12 cellular contexts compared by ENCODE assay signal in the genomic region with DNA sequence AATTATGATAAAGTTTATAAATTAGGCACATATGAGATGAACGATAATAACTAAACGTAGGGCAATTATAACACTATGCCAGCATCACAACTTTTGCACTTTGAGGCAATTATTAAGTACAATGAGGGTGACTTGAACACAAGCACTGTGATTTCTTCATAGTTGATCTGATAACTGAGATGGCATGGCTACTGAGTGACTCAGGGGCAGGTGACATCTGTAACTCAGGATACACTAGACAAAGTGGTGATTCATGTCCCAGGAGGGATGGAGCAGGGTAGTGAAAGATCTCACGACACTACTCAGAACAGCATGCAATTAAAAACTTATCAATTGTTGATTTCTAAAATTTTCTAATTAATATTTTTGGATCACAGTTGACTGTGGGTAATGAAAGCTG.
DNase-seq lines count a peak whose midpoint lies in the region; ATAC-seq and TF ChIP-seq lines count a peak whose summit lies in the region.
"Had no signal": no experiment of that assay in that cellular context is flagged by ENCODE, and none has a peak within 500 bp of the region (broad histone marks: within the 10 kb centered on the region; RNA-seq: fewer than 3 reads in every experiment).

No MANE protein-coding gene starts in this region.

- H2BK12ac ChIP-seq in trophoblast cell (ENCODE audit: low read length): no peak overlapping the region

- H3K9me3 ChIP-seq in trophoblast cell (ENCODE audit: insufficient read depth, low read depth, low read length): no peaks in the 10 kb centered on the region
- H3K9me3 ChIP-seq in heart right ventricle: no peaks in the 10 kb centered on the region

- peaks cover 7 to 8% of the 10 kb centered on the region in 2 experiments for H3K4me1 ChIP-seq in trophoblast cell (ENCODE audit: control insufficient read depth in 1 of 2, insufficient read depth in 2 of 2, low read length in 2 of 2)
- peaks cover 0 to 14% (median 7%) of the 10 kb centered on the region in 9 donors for H3K4me1 ChIP-seq in heart right ventricle

- H3K23ac ChIP-seq in trophoblast cell (ENCODE audit: low read length): no peak overlapping the region

- H2AFZ ChIP-seq in trophoblast cell (ENCODE audit: insufficient read depth, low read length, poor library complexity): no peak overlapping the region

- H3K27me3 ChIP-seq in trophoblast cell (ENCODE audit: insufficient read depth, low read length) (no peaks in the 10 kb centered on the region), heart right ventricle (no peaks in the 10 kb centered on the region)

- no peak overlapping the region for H2AK5ac ChIP-seq in trophoblast cell (ENCODE audit: low read length)

- no peak overlapping the region for H4K8ac ChIP-seq in trophoblast cell (ENCODE audit: low read depth, low read length)

- no CpG with 5 or more reads among the region's 3 CpGs for WGBS in trophoblast cell (ENCODE audit: extremely low coverage, insufficient coverage, insufficient read length)
- WGBS in heart right ventricle, 2 donors: 87 to 93% methylated on average over 3 of the region's 3 CpGs

- H3K36me3 ChIP-seq in trophoblast cell (ENCODE audit: control insufficient read depth in 1 of 2, insufficient read depth in 2 of 2, low read length in 2 of 2) (no peaks in the 10 kb centered on the region), heart right ventricle (no peaks in the 10 kb centered on the region)

- no peak for TF ChIP-seq CTCF in heart right ventricle (IDR thresholded peaks at IDR 0.05)

- H3K4me3 ChIP-seq in trophoblast cell (ENCODE audit: low read depth, low read length): no peak overlapping the region
- no peak overlapping the region for H3K4me3 ChIP-seq in heart right ventricle

- no peak overlapping the region for H2BK120ac ChIP-seq in trophoblast cell (ENCODE audit: insufficient read depth, low read length, poor library complexity)

- no peak overlapping the region for H4K12ac ChIP-seq in trophoblast cell (ENCODE audit: low read depth, low read length)

- no peak overlapping the region for H3K4me2 ChIP-seq in trophoblast cell (ENCODE audit: low read length)

- H3K4ac ChIP-seq in trophoblast cell (ENCODE audit: low read depth, low read length): no peak overlapping the region

- no peak overlapping the region for H2BK5ac ChIP-seq in trophoblast cell (ENCODE audit: low read depth, low read length, poor library complexity)

- no peak for ATAC-seq in heart right ventricle
- ATAC-seq: right cardiac atrium had no signal

- H4K91ac ChIP-seq in trophoblast cell (ENCODE audit: low read depth, low read length): no peak overlapping the region

- H3K9ac ChIP-seq in trophoblast cell (ENCODE audit: low read length): no peak overlapping the region

- no peaks in the 10 kb centered on the region for H3K79me2 ChIP-seq in trophoblast cell (ENCODE audit: control insufficient read depth, insufficient read depth, low read length, poor library complexity)

- H3K79me1 ChIP-seq in trophoblast cell (ENCODE audit: low read length): peaks cover 3% of the 10 kb centered on the region

- intact Hi-C loops in heart right ventricle (cut with DNase I): no loop called here

- H3K14ac ChIP-seq in trophoblast cell (ENCODE audit: low read length): no peak overlapping the region

- no peak overlapping the region for H3K18ac ChIP-seq in trophoblast cell (ENCODE audit: low read length)

- DNase-seq in EH (ENCODE audit: low read depth) (peak; percentile 31), HT1080 (ENCODE audit: low read depth) (peak; percentile 56), caudate nucleus (lab: John Stamatoyannopoulos, UW) (peak in 1 of 61 donors; percentile 36), trophoblast cell (peak; percentile 82 to 93), heart right ventricle (no peak), NCI-H82 (lab: John Stamatoyannopoulos, UW) (no peak)
- no peak for DNase-seq in stimulated activated naive CD4-positive, alpha-beta T cell (lab: John Stamatoyannopoulos, UW)
- DNase-seq: DMS79, midbrain, NCI-H2029, OCI-M1, right cardiac atrium had no signal

- H3K27ac ChIP-seq in caudate nucleus (ENCODE audit: low read depth, low read length): peak overlapping the region; percentile 19
- no peak overlapping the region for H3K27ac ChIP-seq in trophoblast cell (ENCODE audit: low read depth, low read length)
- H3K27ac ChIP-seq in heart right ventricle: no peak overlapping the region

Comparison
In these comparisons a context has a peak if more than half of its experiments do, and no peak if none do; other contexts are left out.
1. DNase-seq: peak in EH (single experiment), HT1080 (single experiment) and trophoblast cell (2 of 2); none in stimulated activated naive CD4-positive, alpha-beta T cell (0 of 6), heart right ventricle (0 of 2) and NCI-H82 (single experiment).